ENCODE assay signal across 1 cellular context in genomic region chr15:24956131-24956838, GRCh38.
TF ChIP-seq lines count a peak whose summit lies in the region.

No MANE protein-coding gene starts in this region.

TF ChIP-seq in HepG2, 621 proteins besides CTCF, POLR2A, EP300 and RAD21 (continued from another document):
- TF ChIP-seq ZHX1 (CRISPR knock-in tag; IDR thresholded peaks at IDR 0.05; ENCODE audit: low read depth) (no peak), NBN (conservative IDR thresholded peaks at IDR 0.05) (no peak), NONO (IDR thresholded peaks at IDR 0.05) (no peak), NONO (CRISPR knock-in tag; conservative IDR thresholded peaks at IDR 0.05) (peak; percentile 52; the same call in 1 of the 2 replicates), MXD1 (CRISPR knock-in tag; IDR thresholded peaks at IDR 0.05) (peak; percentile 41; the same call in 1 of the 2 replicates), ZNF775 (CRISPR knock-in tag; IDR thresholded peaks at IDR 0.05; ENCODE audit: borderline replicate concordance) (no peak), RBFOX2 (IDR thresholded peaks at IDR 0.05; ENCODE audit: low read depth, low read length) (peak; percentile 56), ZBTB21 (CRISPR knock-in tag; IDR thresholded peaks at IDR 0.05) (0 out of 2 replicates have a peak, but pooled peaks have one; percentile 37), SRSF1 (optimal IDR thresholded peaks at IDR 0.05; ENCODE audit: low read depth, low read length) (peak; percentile 61), MXD4 (CRISPR knock-in tag; IDR thresholded peaks at IDR 0.05) (0 out of 2 replicates have a peak, but pooled peaks have one; percentile 13), HDAC2 (CRISPR knock-in tag; IDR thresholded peaks at IDR 0.05) (peak; percentile 5; the same call in 1 of the 2 replicates), ZNF501 (CRISPR knock-in tag; IDR thresholded peaks at IDR 0.05) (peak; percentile 50; the same call in 1 of the 2 replicates), ZNF577 (CRISPR knock-in tag; IDR thresholded peaks at IDR 0.05; ENCODE audit: borderline replicate concordance, low read depth) (no peak)
TF ChIP-seq in HepG2: peak in this region for 77.
